In the genomic region with DNA sequence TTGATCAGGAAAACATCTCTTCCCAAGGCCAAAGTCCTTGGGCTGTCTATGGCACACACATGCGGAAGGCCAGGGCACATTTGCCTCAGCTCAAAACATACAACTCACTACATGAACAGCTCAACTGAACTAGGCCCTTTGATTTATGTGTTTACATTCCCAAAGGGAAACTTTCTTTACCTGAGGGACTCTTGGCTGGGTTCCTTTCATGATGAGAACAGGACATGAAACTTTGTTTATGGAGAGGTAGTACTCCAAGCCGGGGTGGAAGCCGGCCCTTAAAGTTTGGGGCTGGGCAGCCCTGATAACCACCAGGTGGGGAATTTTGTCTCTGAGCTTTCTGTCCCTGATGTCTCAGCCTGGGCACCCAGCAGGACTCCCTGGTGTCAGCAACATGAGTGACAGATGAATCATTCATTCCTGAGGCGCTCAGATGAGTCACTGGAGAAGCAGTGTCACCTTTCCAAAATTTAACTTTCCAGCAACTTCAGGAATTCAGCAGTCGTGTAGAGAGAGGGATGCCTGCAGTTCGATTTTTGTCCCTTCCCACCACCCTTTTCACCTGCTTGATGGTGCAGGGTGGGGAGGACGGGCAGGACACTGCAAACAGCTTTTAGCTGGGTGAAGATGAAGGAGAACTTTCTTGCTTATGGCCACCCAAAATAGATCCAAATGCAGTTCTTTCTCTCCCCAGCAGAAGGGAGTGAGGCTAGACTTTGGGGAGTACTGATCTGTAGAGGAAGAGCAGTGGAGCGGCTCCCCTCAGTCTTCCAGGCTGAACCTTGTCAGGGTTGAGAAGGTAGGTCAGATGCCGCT, we compare ENCODE assay signal across 14 cellular contexts.
A peak's percentile ranks its signal among the peaks of the same experiment; 100 is the strongest.
DNase-seq lines count a peak whose midpoint lies in the region; ATAC-seq and TF ChIP-seq lines count a peak whose summit lies in the region.
"Had no signal": no experiment of that assay in that cellular context is flagged by ENCODE, and none has a peak within 500 bp of the region (broad histone marks: within the 10 kb centered on the region; RNA-seq: fewer than 3 reads in every experiment).

No MANE protein-coding gene starts in this region.

- no peaks in the 10 kb centered on the region for H3K9me3 Mint-ChIP-seq in effector memory CD8-positive, alpha-beta T cell

- no peak overlapping the region for H3K4me3 ChIP-seq in stomach
- H3K4me3 ChIP-seq: adrenal gland, thoracic aorta had no signal

- H3K36me3 ChIP-seq in stomach = no peaks in the 10 kb centered on the region
- H3K36me3 ChIP-seq: adrenal gland, BE2C, thoracic aorta had no signal

- TF ChIP-seq CTCF in stomach (IDR thresholded peaks at IDR 0.05) = no peak

- DNase-seq in A172 (ENCODE audit: low spot score) (peak; percentile 77), HCEC 1CT (peak; percentile 23), amniotic stem cell (lab: John Stamatoyannopoulos, UW) (peak; percentile 51), kidney tubule cell (ENCODE audit: low spot score) (peak; percentile 86), NOMO-1 treated with dmso at 0.1 percent for 144 hours (lab: John Stamatoyannopoulos, UW; ENCODE audit: unreplicated experiment) (no peak), stomach (no peak)
- no peak for DNase-seq in effector memory CD8-positive, alpha-beta T cell
- DNase-seq: activated CD4-positive, alpha-beta T cell treated with anti-CD3 and anti-CD28 coated beads for 4 hours; BE2C; NCI-H1694; stimulated activated CD4-positive, alpha-beta T cell treated with anti-CD3 and anti-CD28 coated beads, Interleukin-4, amount 100 ng/mL, for 24 hours had no signal

- no peak for ATAC-seq in effector memory CD8-positive, alpha-beta T cell (replicated peaks)
- ATAC-seq in HG02938 (IDR thresholded peaks at IDR 0.05; ENCODE audit: unreplicated experiment) = no peak

- no peaks in the 10 kb centered on the region for H3K9me3 ChIP-seq in stomach
- H3K9me3 ChIP-seq: adrenal gland, BE2C, thoracic aorta had no signal

- H3K27ac Mint-ChIP-seq in effector memory CD8-positive, alpha-beta T cell = no peak overlapping the region

- no peak for TF ChIP-seq POLR2A in stomach (IDR thresholded peaks at IDR 0.05)

- H3K4me1 ChIP-seq in stomach = peaks cover 0 to 12% (median 0%) of the 10 kb centered on the region in 4 donors
- H3K4me1 ChIP-seq: adrenal gland, BE2C had no signal

- H3K4me1 Mint-ChIP-seq in effector memory CD8-positive, alpha-beta T cell (ENCODE audit: low read depth in 2 of 2) = peaks cover 0 to 1% of the 10 kb centered on the region in 2 donors

- TF ChIP-seq EP300 in stomach (IDR thresholded peaks at IDR 0.05) = no peak

- H3K36me3 Mint-ChIP-seq in effector memory CD8-positive, alpha-beta T cell (ENCODE audit: insufficient read depth) = no peaks in the 10 kb centered on the region

- H3K27ac ChIP-seq in stomach = no peak overlapping the region
- H3K27ac ChIP-seq: adrenal gland, thoracic aorta had no signal

- 73 to 82% (median 80%) methylated on average over 9 of the region's 9 CpGs for WGBS in stomach, 5 donors

- H3K4me3 Mint-ChIP-seq in effector memory CD8-positive, alpha-beta T cell = no peak overlapping the region

- peaks cover 0 to 15% (median 0%) of the 10 kb centered on the region in 3 donors for H3K27me3 ChIP-seq in stomach
- H3K27me3 ChIP-seq: adrenal gland, BE2C had no signal

- peaks cover 35 to 36% of the 10 kb centered on the region in 2 donors for H3K27me3 Mint-ChIP-seq in effector memory CD8-positive, alpha-beta T cell

- intact Hi-C loops in stomach (cut with DNase I; ENCODE audit: low total_unique reads) = no loop called here

Comparison
In these comparisons a context has a peak if more than half of its experiments do, and no peak if none do; other contexts are left out.
1. DNase-seq: peak in A172 (single experiment), HCEC 1CT (single experiment), amniotic stem cell (single experiment) and kidney tubule cell (single experiment); none in effector memory CD8-positive, alpha-beta T cell (0 of 3), NOMO-1 treated with dmso at 0.1 percent for 144 hours (single experiment) and stomach (single experiment).